ENCODE assay signal across 1 cellular context in genomic region chr10:98376485-98376884, GRCh38.
TF ChIP-seq lines count a peak whose summit lies in the region.

No MANE protein-coding gene starts in this region.

TF ChIP-seq in HEK293, 187 proteins besides CTCF, POLR2A, EP300 and RAD21 (continued from another document):
- TF ChIP-seq HOXD13 (CRISPR knock-in tag; IDR thresholded peaks at IDR 0.05; ENCODE audit: borderline replicate concordance) (no peak), ZNF140 (tag by site-specific recombination; IDR thresholded peaks at IDR 0.05) (no peak), ZNF600 (tag by site-specific recombination; IDR thresholded peaks at IDR 0.05) (no peak), ZNF791 (tag by site-specific recombination; IDR thresholded peaks at IDR 0.05) (no peak), SP2 (tag by site-specific recombination; IDR thresholded peaks at IDR 0.05) (no peak), ZNF416 (tag by site-specific recombination; IDR thresholded peaks at IDR 0.05) (no peak), ZNF76 (tag by site-specific recombination; IDR thresholded peaks at IDR 0.05; ENCODE audit: borderline replicate concordance, low read depth) (no peak), ZFHX2 (tag by site-specific recombination; conservative IDR thresholded peaks at IDR 0.05) (peak; percentile 65), TSHZ1 (tag by site-specific recombination; IDR thresholded peaks at IDR 0.05; ENCODE audit: borderline replicate concordance) (peak; percentile 22; the same call in 1 of the 2 replicates), ZNF132 (tag by site-specific recombination; IDR thresholded peaks at IDR 0.05; ENCODE audit: borderline replicate concordance) (no peak), IKZF3 (tag by site-specific recombination; IDR thresholded peaks at IDR 0.05) (no peak), ZNF580 (tag by site-specific recombination; IDR thresholded peaks at IDR 0.05) (no peak), ZNF26 (tag by site-specific recombination; IDR thresholded peaks at IDR 0.05) (no peak), TRIM28 (IDR thresholded peaks at IDR 0.05; ENCODE audit: borderline replicate concordance, low read length) (peak; percentile 61; the same call in 1 of the 2 replicates), ZNF777 (tag by site-specific recombination; IDR thresholded peaks at IDR 0.05; ENCODE audit: borderline replicate concordance) (no peak), ZNF146 (tag by site-specific recombination; IDR thresholded peaks at IDR 0.05) (no peak), ZBTB20 (tag by site-specific recombination; IDR thresholded peaks at IDR 0.05) (peak; percentile 39; the same call in 1 of the 2 replicates), EGR2 (tag by site-specific recombination; IDR thresholded peaks at IDR 0.05; ENCODE audit: low read depth) (peak; percentile 46; the same call in 1 of the 2 replicates), ZNF23 (tag by site-specific recombination; IDR thresholded peaks at IDR 0.05; ENCODE audit: borderline replicate concordance) (no peak), KLF8 (tag by site-specific recombination; IDR thresholded peaks at IDR 0.05) (no peak), PRDM10 (tag by site-specific recombination; IDR thresholded peaks at IDR 0.05) (no peak), ZEB2 (tag by site-specific recombination; IDR thresholded peaks at IDR 0.05) (no peak), ZNF394 (tag by site-specific recombination; IDR thresholded peaks at IDR 0.05; ENCODE audit: borderline replicate concordance) (no peak)
- TF ChIP-seq, protein P1, sequence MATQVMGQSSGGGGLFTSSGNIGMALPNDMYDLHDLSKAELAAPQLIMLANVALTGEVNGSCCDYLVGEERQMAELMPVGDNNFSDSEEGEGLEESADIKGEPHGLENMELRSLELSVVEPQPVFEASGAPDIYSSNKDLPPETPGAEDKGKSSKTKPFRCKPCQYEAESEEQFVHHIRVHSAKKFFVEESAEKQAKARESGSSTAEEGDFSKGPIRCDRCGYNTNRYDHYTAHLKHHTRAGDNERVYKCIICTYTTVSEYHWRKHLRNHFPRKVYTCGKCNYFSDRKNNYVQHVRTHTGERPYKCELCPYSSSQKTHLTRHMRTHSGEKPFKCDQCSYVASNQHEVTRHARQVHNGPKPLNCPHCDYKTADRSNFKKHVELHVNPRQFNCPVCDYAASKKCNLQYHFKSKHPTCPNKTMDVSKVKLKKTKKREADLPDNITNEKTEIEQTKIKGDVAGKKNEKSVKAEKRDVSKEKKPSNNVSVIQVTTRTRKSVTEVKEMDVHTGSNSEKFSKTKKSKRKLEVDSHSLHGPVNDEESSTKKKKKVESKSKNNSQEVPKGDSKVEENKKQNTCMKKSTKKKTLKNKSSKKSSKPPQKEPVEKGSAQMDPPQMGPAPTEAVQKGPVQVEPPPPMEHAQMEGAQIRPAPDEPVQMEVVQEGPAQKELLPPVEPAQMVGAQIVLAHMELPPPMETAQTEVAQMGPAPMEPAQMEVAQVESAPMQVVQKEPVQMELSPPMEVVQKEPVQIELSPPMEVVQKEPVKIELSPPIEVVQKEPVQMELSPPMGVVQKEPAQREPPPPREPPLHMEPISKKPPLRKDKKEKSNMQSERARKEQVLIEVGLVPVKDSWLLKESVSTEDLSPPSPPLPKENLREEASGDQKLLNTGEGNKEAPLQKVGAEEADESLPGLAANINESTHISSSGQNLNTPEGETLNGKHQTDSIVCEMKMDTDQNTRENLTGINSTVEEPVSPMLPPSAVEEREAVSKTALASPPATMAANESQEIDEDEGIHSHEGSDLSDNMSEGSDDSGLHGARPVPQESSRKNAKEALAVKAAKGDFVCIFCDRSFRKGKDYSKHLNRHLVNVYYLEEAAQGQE (tag by site-specific recombination; IDR thresholded peaks at IDR 0.05): no peak
- TF ChIP-seq, protein P2, sequence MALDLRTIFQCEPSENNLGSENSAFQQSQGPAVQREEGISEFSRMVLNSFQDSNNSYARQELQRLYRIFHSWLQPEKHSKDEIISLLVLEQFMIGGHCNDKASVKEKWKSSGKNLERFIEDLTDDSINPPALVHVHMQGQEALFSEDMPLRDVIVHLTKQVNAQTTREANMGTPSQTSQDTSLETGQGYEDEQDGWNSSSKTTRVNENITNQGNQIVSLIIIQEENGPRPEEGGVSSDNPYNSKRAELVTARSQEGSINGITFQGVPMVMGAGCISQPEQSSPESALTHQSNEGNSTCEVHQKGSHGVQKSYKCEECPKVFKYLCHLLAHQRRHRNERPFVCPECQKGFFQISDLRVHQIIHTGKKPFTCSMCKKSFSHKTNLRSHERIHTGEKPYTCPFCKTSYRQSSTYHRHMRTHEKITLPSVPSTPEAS (tag by site-specific recombination; IDR thresholded peaks at IDR 0.05): no peak
- TF ChIP-seq, protein P3, sequence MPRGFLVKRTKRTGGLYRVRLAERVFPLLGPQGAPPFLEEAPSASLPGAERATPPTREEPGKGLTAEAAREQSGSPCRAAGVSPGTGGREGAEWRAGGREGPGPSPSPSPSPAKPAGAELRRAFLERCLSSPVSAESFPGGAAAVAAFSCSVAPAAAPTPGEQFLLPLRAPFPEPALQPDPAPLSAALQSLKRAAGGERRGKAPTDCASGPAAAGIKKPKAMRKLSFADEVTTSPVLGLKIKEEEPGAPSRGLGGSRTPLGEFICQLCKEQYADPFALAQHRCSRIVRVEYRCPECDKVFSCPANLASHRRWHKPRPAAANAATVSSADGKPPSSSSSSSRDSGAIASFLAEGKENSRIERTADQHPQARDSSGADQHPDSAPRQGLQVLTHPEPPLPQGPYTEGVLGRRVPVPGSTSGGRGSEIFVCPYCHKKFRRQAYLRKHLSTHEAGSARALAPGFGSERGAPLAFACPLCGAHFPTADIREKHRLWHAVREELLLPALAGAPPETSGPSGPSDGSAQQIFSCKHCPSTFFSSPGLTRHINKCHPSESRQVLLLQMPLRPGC (tag by site-specific recombination; IDR thresholded peaks at IDR 0.05): no peak
- TF ChIP-seq, protein P4, sequence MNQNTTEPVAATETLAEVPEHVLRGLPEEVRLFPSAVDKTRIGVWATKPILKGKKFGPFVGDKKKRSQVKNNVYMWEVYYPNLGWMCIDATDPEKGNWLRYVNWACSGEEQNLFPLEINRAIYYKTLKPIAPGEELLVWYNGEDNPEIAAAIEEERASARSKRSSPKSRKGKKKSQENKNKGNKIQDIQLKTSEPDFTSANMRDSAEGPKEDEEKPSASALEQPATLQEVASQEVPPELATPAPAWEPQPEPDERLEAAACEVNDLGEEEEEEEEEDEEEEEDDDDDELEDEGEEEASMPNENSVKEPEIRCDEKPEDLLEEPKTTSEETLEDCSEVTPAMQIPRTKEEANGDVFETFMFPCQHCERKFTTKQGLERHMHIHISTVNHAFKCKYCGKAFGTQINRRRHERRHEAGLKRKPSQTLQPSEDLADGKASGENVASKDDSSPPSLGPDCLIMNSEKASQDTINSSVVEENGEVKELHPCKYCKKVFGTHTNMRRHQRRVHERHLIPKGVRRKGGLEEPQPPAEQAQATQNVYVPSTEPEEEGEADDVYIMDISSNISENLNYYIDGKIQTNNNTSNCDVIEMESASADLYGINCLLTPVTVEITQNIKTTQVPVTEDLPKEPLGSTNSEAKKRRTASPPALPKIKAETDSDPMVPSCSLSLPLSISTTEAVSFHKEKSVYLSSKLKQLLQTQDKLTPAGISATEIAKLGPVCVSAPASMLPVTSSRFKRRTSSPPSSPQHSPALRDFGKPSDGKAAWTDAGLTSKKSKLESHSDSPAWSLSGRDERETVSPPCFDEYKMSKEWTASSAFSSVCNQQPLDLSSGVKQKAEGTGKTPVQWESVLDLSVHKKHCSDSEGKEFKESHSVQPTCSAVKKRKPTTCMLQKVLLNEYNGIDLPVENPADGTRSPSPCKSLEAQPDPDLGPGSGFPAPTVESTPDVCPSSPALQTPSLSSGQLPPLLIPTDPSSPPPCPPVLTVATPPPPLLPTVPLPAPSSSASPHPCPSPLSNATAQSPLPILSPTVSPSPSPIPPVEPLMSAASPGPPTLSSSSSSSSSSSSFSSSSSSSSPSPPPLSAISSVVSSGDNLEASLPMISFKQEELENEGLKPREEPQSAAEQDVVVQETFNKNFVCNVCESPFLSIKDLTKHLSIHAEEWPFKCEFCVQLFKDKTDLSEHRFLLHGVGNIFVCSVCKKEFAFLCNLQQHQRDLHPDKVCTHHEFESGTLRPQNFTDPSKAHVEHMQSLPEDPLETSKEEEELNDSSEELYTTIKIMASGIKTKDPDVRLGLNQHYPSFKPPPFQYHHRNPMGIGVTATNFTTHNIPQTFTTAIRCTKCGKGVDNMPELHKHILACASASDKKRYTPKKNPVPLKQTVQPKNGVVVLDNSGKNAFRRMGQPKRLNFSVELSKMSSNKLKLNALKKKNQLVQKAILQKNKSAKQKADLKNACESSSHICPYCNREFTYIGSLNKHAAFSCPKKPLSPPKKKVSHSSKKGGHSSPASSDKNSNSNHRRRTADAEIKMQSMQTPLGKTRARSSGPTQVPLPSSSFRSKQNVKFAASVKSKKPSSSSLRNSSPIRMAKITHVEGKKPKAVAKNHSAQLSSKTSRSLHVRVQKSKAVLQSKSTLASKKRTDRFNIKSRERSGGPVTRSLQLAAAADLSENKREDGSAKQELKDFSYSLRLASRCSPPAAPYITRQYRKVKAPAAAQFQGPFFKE (tag by site-specific recombination; IDR thresholded peaks at IDR 0.05; ENCODE audit: borderline replicate concordance): no peak
